13 cellular contexts compared by ENCODE assay signal in the genomic region with DNA sequence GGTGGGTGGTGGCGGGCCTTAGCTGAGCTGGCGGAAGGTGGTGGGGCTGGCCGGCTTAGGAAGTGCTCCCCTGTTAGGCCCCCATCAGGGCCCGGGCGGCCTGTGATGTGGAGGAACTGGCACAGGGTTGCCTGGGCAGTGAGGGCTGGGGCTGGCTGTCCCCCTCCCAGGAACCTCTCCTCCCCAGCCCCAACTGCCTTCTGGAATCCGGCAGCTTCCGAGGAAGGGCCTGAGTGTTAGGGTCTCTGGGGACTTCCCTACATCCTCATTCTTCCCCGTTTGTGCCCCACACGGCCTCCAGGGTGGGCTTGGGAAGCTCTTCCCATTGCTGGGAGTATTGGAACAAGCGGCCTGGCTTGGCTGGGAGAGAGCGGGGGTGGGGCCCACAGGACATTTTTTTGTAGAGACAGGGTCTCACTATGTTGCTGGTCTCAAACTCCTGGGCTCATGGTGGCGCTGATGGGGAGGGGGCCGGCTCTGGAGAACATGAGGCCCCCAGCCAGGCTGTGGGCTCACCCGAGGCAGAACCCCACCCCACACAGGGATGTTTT.
A peak's percentile ranks its signal among the peaks of the same experiment; 100 is the strongest.
DNase-seq lines count a peak whose midpoint lies in the region; ATAC-seq, FAIRE-seq and TF ChIP-seq lines count a peak whose summit lies in the region.
"Had no signal": no experiment of that assay in that cellular context is flagged by ENCODE, and none has a peak within 500 bp of the region (broad histone marks: within the 10 kb centered on the region; RNA-seq: fewer than 3 reads in every experiment).

No MANE protein-coding gene starts in this region.

- no peaks in the 10 kb centered on the region for H3K9me3 Mint-ChIP-seq in stimulated activated memory B cell treated with anti-CD40 and anti-IgM and Interleukin-4, amounts not matched to agents 10 μg/mL and 1 μg/mL and 100 μg/mL, for 72 hours
- H3K9me3 Mint-ChIP-seq: activated naive CD4-positive, alpha-beta T cell treated with anti-CD3 and anti-CD28 coated beads, Interleukin-2, amount 50 U/mL, for 72 hours had no signal

- H3K4me3 ChIP-seq in left ventricle myocardium inferior (peak overlapping the region; percentile 9), pancreas (no peak overlapping the region), aorta (ENCODE audit: low read length in 2 of 2) (no peak overlapping the region)
- H3K4me3 ChIP-seq: MG63 had no signal

- H3K27ac ChIP-seq in left ventricle myocardium inferior (replicated peaks) (peak overlapping the region; percentile 94), pancreas (peak overlapping the region; percentile 74 to 82 (median 78)), aorta (ENCODE audit: low read depth in 1 of 2, low read length in 2 of 2) (peak overlapping the region; percentile 39 to 76)
- H3K27ac ChIP-seq: neutrophil had no signal

- peaks cover 31% of the 10 kb centered on the region for H3K27me3 Mint-ChIP-seq in stimulated activated memory B cell treated with anti-CD40 and anti-IgM and Interleukin-4, amounts not matched to agents 10 μg/mL and 1 μg/mL and 100 μg/mL, for 72 hours

- DNase-seq in Right ventricle myocardium superior, result peak; percentile 44
- no peak for DNase-seq in cardiac septum (ENCODE audit: low spot score)
- no peak for DNase-seq in left ventricle myocardium inferior
- peak in 1 of 6 donors; percentile 50 for DNase-seq in pancreas
- DNase-seq in aorta, result no peak
- no peak for DNase-seq in NCI-H1436 treated with DMSO at 0.1 percent for 48 hours (lab: John Stamatoyannopoulos, UW)
- no peak for DNase-seq in A172 (ENCODE audit: low spot score)
- DNase-seq: GDM1, SW 1271 had no signal

- H3K4me3 Mint-ChIP-seq in stimulated activated memory B cell treated with anti-CD40 and anti-IgM and Interleukin-4, amounts not matched to agents 10 μg/mL and 1 μg/mL and 100 μg/mL, for 72 hours, result no peak overlapping the region

- 67 to 73% methylated on average over 12 to 14 of the region's 14 CpGs for WGBS in pancreas, 2 donors
- WGBS in aorta, 2 donors, result 65% methylated on average over 12 to 14 of the region's 14 CpGs

- FAIRE-seq in pancreas (lab: Jason Lieb, UNC), result no peak

- TF ChIP-seq CTCF in left ventricle myocardium inferior (IDR thresholded peaks at IDR 0.05; ENCODE audit: borderline replicate concordance) (no peak), pancreas (IDR thresholded peaks at IDR 0.05) (no peak)

- intact Hi-C loops in Right ventricle myocardium superior (cut with DNase I) (no loop called here), cardiac septum (cut with DNase I) (loop anchor here (2.0 kb wide), 1 partner anchor 49 kb away; no protein-coding TSS in a partner anchor), left ventricle myocardium inferior (cut with micrococcal nuclease) (no loop called here), pancreas (cut with DNase I) (no loop called here), aorta (cut with DNase I) (loop anchor here in 1 of 2 donors (5.0 kb wide), 1 partner anchor 35 kb away; no protein-coding TSS in a partner anchor)

- no peaks in the 10 kb centered on the region for H3K4me1 Mint-ChIP-seq in stimulated activated memory B cell treated with anti-CD40 and anti-IgM and Interleukin-4, amounts not matched to agents 10 μg/mL and 1 μg/mL and 100 μg/mL, for 72 hours

- no peaks in the 10 kb centered on the region for H3K36me3 ChIP-seq in left ventricle myocardium inferior
- no peaks in the 10 kb centered on the region for H3K36me3 ChIP-seq in pancreas
- H3K36me3 ChIP-seq in aorta (ENCODE audit: control insufficient read depth in 1 of 2, insufficient read depth in 2 of 2, low read length in 1 of 2), result no peaks in the 10 kb centered on the region
- H3K36me3 ChIP-seq: neutrophil had no signal

- H3K4me1 ChIP-seq in left ventricle myocardium inferior, result peaks cover 87% of the 10 kb centered on the region
- peaks cover 33 to 49% (median 39%) of the 10 kb centered on the region in 3 donors for H3K4me1 ChIP-seq in pancreas
- H3K4me1 ChIP-seq in aorta (ENCODE audit: control insufficient read depth in 1 of 2, insufficient read depth in 2 of 2, low read length in 2 of 2), result peaks cover 0 to 3% of the 10 kb centered on the region in 2 donors

- H3K27ac Mint-ChIP-seq in stimulated activated memory B cell treated with anti-CD40 and anti-IgM and Interleukin-4, amounts not matched to agents 10 μg/mL and 1 μg/mL and 100 μg/mL, for 72 hours, result no peak overlapping the region
- H3K27ac Mint-ChIP-seq: activated naive CD4-positive, alpha-beta T cell treated with anti-CD3 and anti-CD28 coated beads, Interleukin-2, amount 50 U/mL, for 72 hours had no signal

- no peak for ATAC-seq in Right ventricle myocardium superior (ENCODE audit: poor library complexity)
- no peak for ATAC-seq in pancreas
- no peak for ATAC-seq in aorta (ENCODE audit: low FRiP score)
- no peak for ATAC-seq in stimulated activated memory B cell treated with anti-CD40 and anti-IgM and Interleukin-4, amounts not matched to agents 10 μg/mL and 1 μg/mL and 100 μg/mL, for 72 hours
- ATAC-seq: activated naive CD4-positive, alpha-beta T cell treated with anti-CD3 and anti-CD28 coated beads, Interleukin-2, amount 50 U/mL, for 72 hours had no signal

- no peaks in the 10 kb centered on the region for H3K9me3 ChIP-seq in left ventricle myocardium inferior (replicated peaks)
- no peaks in the 10 kb centered on the region for H3K9me3 ChIP-seq in pancreas
- H3K9me3 ChIP-seq in aorta (ENCODE audit: control insufficient read depth, low read length), result no peaks in the 10 kb centered on the region
- H3K9me3 ChIP-seq: neutrophil had no signal

- no peaks in the 10 kb centered on the region for H3K36me3 Mint-ChIP-seq in stimulated activated memory B cell treated with anti-CD40 and anti-IgM and Interleukin-4, amounts not matched to agents 10 μg/mL and 1 μg/mL and 100 μg/mL, for 72 hours
- H3K36me3 Mint-ChIP-seq: activated naive CD4-positive, alpha-beta T cell treated with anti-CD3 and anti-CD28 coated beads, Interleukin-2, amount 50 U/mL, for 72 hours had no signal

- H3K27me3 ChIP-seq in left ventricle myocardium inferior (ENCODE audit: low read depth) (no peaks in the 10 kb centered on the region), pancreas (no peaks in the 10 kb centered on the region), aorta (ENCODE audit: control insufficient read depth in 1 of 2, insufficient read depth in 2 of 2, low read length in 1 of 2) (no peaks in the 10 kb centered on the region)
- H3K27me3 ChIP-seq: MG63 had no signal
